In the genomic region with DNA sequence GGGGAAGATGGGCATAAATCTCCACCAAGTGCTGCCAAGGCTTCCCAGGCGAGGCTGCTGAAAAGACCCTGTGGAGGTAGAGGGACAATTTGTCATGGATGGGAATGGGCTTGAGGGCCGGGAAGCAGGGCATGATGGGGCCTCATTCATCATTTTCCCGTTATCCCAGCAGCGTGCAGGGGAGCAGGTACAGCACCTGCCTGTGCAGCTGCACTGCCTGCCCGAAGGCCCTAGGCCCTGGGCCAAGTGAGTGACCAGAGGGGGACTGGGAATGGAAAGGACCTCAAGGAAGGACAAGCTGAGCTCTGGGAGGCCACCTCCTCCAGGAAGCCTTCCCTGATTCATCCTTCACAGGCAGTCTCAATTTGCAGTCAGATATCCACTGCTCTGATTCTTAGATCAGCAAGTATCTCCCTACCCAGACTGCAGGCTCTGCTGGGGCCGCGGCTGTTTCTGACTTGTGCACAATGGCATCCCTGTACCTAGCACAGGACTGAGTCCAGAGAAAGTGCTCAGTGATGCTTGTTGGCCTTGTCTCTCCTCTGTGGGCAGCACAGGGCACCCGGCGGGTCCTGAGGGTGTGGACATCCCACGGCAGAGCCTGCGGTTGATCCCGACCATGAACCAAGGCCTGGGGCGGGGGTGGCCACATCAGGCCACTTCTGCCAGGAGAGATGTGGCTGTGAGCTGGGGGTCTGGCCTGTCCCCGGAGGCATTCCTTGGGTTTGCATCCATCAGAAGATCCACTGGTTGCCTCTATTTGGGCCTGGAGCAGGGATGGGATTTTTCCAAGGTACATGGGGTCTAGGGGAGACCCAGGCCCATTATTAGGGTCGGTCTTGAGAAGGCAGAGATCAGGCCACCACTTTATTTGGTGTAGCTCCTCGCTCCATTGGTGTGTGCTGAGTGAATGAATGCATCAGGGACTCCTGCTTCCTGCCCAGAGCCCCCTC, we compare ENCODE assay signal across 16 cellular contexts.
DNase-seq lines count a peak whose midpoint lies in the region; ATAC-seq, FAIRE-seq and TF ChIP-seq lines count a peak whose summit lies in the region.
"Had no signal": no experiment of that assay in that cellular context is flagged by ENCODE, and none has a peak within 500 bp of the region (broad histone marks: within the 10 kb centered on the region; RNA-seq: fewer than 3 reads in every experiment).

No MANE protein-coding gene starts in this region.

- H3K27ac ChIP-seq in angular gyrus (ENCODE audit: low read depth, low read length) (peak overlapping the region; percentile 86), tibial artery (no peak overlapping the region)
- no peak overlapping the region for H3K27ac ChIP-seq in effector memory CD4-positive, alpha-beta T cell (ENCODE audit: insufficient read depth, low read length, poor library complexity, severe bottlenecking)

- intact Hi-C loops in tibial artery (cut with DNase I; ENCODE audit: low total_unique reads), result no loop called here

- no peak overlapping the region for H3K4me3 ChIP-seq in tibial artery
- no peak overlapping the region for H3K4me3 ChIP-seq in effector memory CD4-positive, alpha-beta T cell (ENCODE audit: insufficient read depth, low read depth, low read length, poor library complexity, severe bottlenecking)

- H3K27me3 ChIP-seq in tibial artery, result peaks cover 0 to 26% of the 10 kb centered on the region in 2 donors
- H3K27me3 ChIP-seq in effector memory CD4-positive, alpha-beta T cell (replicated peaks; ENCODE audit: control insufficient read depth, insufficient read depth, low read length, poor library complexity, severe bottlenecking), result no peaks in the 10 kb centered on the region

- TF ChIP-seq CTCF in tibial artery (IDR thresholded peaks at IDR 0.05), result no peak

- peaks cover 0 to 9% (median 2%) of the 10 kb centered on the region in 4 donors for H3K4me1 ChIP-seq in tibial artery
- H3K4me1 ChIP-seq in effector memory CD4-positive, alpha-beta T cell (ENCODE audit: control insufficient read depth, insufficient read depth, low read length, poor library complexity, severe bottlenecking), result no peaks in the 10 kb centered on the region

- peak; percentile 19 for DNase-seq in activated CD8-positive, alpha-beta memory T cell treated with anti-CD3 and anti-CD28 coated beads for 24 hours
- DNase-seq in activated CD8-positive, alpha-beta memory T cell treated with anti-CD3 and anti-CD28 coated beads, Interleukin-2, amount 50 U/mL, for 4 hours, result no peak
- DNase-seq in mesenteric fat pad (ENCODE audit: low spot score) (peak; percentile 59), tibial artery (peak; percentile 4 to 38), urothelium cell line (ENCODE audit: low spot score) (no peak)
- no peak for DNase-seq in effector memory CD4-positive, alpha-beta T cell
- DNase-seq: activated naive CD4-positive, alpha-beta T cell; CD4-positive, alpha-beta memory T cell; effector CD4-positive, alpha-beta T cell; kidney; midbrain; NCI-H2171 treated with DMSO at 0.1 percent for 48 hours; stimulated activated CD4-positive, alpha-beta T cell treated with anti-CD3 and anti-CD28 coated beads, Interleukin-4, amount 100 ng/mL, for 24 hours had no signal

- no peak for ATAC-seq in HG03097 (IDR thresholded peaks at IDR 0.05; ENCODE audit: low FRiP score, unreplicated experiment)

- FAIRE-seq in urothelium cell line (lab: Jason Lieb, UNC), result no peak
- FAIRE-seq: GM19239, kidney had no signal

- no peaks in the 10 kb centered on the region for H3K9me3 ChIP-seq in tibial artery
- no peaks in the 10 kb centered on the region for H3K9me3 ChIP-seq in effector memory CD4-positive, alpha-beta T cell (ENCODE audit: control insufficient read depth, low read length)

- H3K36me3 ChIP-seq in tibial artery, result no peaks in the 10 kb centered on the region
- no peaks in the 10 kb centered on the region for H3K36me3 ChIP-seq in effector memory CD4-positive, alpha-beta T cell (ENCODE audit: control insufficient read depth, insufficient read depth, low read length)

Comparison
In these comparisons a context has a peak if more than half of its experiments do, and no peak if none do; other contexts are left out.
1. DNase-seq: peak in activated CD8-positive, alpha-beta memory T cell treated with anti-CD3 and anti-CD28 coated beads for 24 hours (single experiment), mesenteric fat pad (single experiment) and tibial artery (2 of 2); none in activated CD8-positive, alpha-beta memory T cell treated with anti-CD3 and anti-CD28 coated beads, Interleukin-2, amount 50 U/mL, for 4 hours (single experiment), effector memory CD4-positive, alpha-beta T cell (0 of 3) and urothelium cell line (single experiment).